In genomic region chr10:12489806-12490205, GRCh38 we compare ENCODE assay signal across 18 cellular contexts.
"Had no signal": no experiment of that assay in that cellular context is flagged by ENCODE, and none has a peak within 500 bp of the region (broad histone marks: within the 10 kb centered on the region; RNA-seq: fewer than 3 reads in every experiment).

No MANE protein-coding gene starts in this region.

- H3K36me3 ChIP-seq: esophagus squamous epithelium, prostate gland, thyroid gland, vagina had no signal

- H3K4me1 ChIP-seq: prostate gland, vagina had no signal

- H3K4me3 Mint-ChIP-seq: activated CD8-positive, alpha-beta memory T cell treated with anti-CD3 and anti-CD28 coated beads, Interleukin-2, amount 10 ng/mL, durations not matched to agents 7 days and 5 days; activated naive CD8-positive, alpha-beta T cell treated with anti-CD3 and anti-CD28 coated beads for 36 hours; activated T-cell treated with anti-CD3 and anti-CD28 coated beads, Interleukin-2, amount 50 U/mL, for 24 hours had no signal

- H3K27ac ChIP-seq: esophagus squamous epithelium, prostate gland, thyroid gland, vagina had no signal

- FAIRE-seq: islet of Langerhans had no signal

- ATAC-seq: activated CD4-positive, CD25-positive, alpha-beta regulatory T cell treated with anti-CD3 and anti-CD28 coated beads, Interleukin-2, amount 50 U/mL, for 24 hours; activated CD8-positive, alpha-beta memory T cell treated with anti-CD3 and anti-CD28 coated beads, Interleukin-2, amount 10 ng/mL, durations not matched to agents 7 days and 5 days; naive thymus-derived CD8-positive, alpha-beta T cell had no signal

- H3K4me3 ChIP-seq: esophagus squamous epithelium, prostate gland, thyroid gland, vagina had no signal

- H3K36me3 Mint-ChIP-seq: activated CD8-positive, alpha-beta memory T cell treated with anti-CD3 and anti-CD28 coated beads, Interleukin-2, amount 10 ng/mL, durations not matched to agents 7 days and 5 days; activated naive CD8-positive, alpha-beta T cell treated with anti-CD3 and anti-CD28 coated beads for 36 hours; naive thymus-derived CD8-positive, alpha-beta T cell had no signal

- DNase-seq: activated CD4-positive, alpha-beta T cell treated with anti-CD3 and anti-CD28 coated beads, Interleukin-2, amount 50 U/mL, for 4 hours; activated CD8-positive, alpha-beta memory T cell treated with anti-CD3 and anti-CD28 coated beads, Interleukin-2, amount 10 ng/mL, durations not matched to agents 7 days and 5 days; activated gamma-delta T cell; activated naive CD8-positive, alpha-beta T cell treated with anti-CD3 and anti-CD28 coated beads for 36 hours; activated T-cell treated with anti-CD3 and anti-CD28 coated beads, Interleukin-2, amount 50 U/mL, for 24 hours; esophagus squamous epithelium; foreskin fibroblast; head of caudate nucleus; midbrain; naive thymus-derived CD8-positive, alpha-beta T cell; nucleus accumbens; stimulated activated CD4-positive, alpha-beta T cell treated with anti-CD3 and anti-CD28 coated beads, Interleukin-15, amount 100 ng/mL, for 24 hours; stimulated activated CD4-positive, alpha-beta T cell treated with anti-CD3 and anti-CD28 coated beads, Interleukin-4, amount 100 ng/mL, for 4 hours; thyroid gland had no signal

- H3K27me3 ChIP-seq: esophagus squamous epithelium, thyroid gland, vagina had no signal

- H3K27me3 Mint-ChIP-seq: activated CD8-positive, alpha-beta memory T cell treated with anti-CD3 and anti-CD28 coated beads, Interleukin-2, amount 10 ng/mL, durations not matched to agents 7 days and 5 days; activated naive CD8-positive, alpha-beta T cell treated with anti-CD3 and anti-CD28 coated beads for 36 hours; activated T-cell treated with anti-CD3 and anti-CD28 coated beads, Interleukin-2, amount 50 U/mL, for 24 hours; naive thymus-derived CD8-positive, alpha-beta T cell had no signal

- H3K27ac Mint-ChIP-seq: activated CD8-positive, alpha-beta memory T cell treated with anti-CD3 and anti-CD28 coated beads, Interleukin-2, amount 10 ng/mL, durations not matched to agents 7 days and 5 days; activated naive CD8-positive, alpha-beta T cell treated with anti-CD3 and anti-CD28 coated beads for 36 hours; activated T-cell treated with anti-CD3 and anti-CD28 coated beads, Interleukin-2, amount 50 U/mL, for 24 hours had no signal

- H3K9me3 Mint-ChIP-seq: activated naive CD8-positive, alpha-beta T cell treated with anti-CD3 and anti-CD28 coated beads for 36 hours; activated T-cell treated with anti-CD3 and anti-CD28 coated beads, Interleukin-2, amount 50 U/mL, for 24 hours; naive thymus-derived CD8-positive, alpha-beta T cell had no signal

- H3K9me3 ChIP-seq: esophagus squamous epithelium, prostate gland, thyroid gland, vagina had no signal
